Comparison of ENCODE assay signal across 8 cellular contexts in genomic region chr22:36239401-36240171, GRCh38.
DNase-seq lines count a peak whose midpoint lies in the region; ATAC-seq and TF ChIP-seq lines count a peak whose summit lies in the region.

Gene APOL2, minus strand, starts transcription at chr22:36239527. Its CDS starts 6,365 bp downstream, at chr22:36233162.

- TF ChIP-seq CTCF in astrocyte of the spinal cord (IDR thresholded peaks at IDR 0.05; ENCODE audit: low read depth, low read length) (peak; percentile 78), retinal pigment epithelial cell (conservative IDR thresholded peaks at IDR 0.05; ENCODE audit: low read depth, low read length) (peak; percentile 79)

- peak; percentile 88 for ATAC-seq in GM18498 (IDR thresholded peaks at IDR 0.05; ENCODE audit: unreplicated experiment)
- ATAC-seq in HG02885 (IDR thresholded peaks at IDR 0.05; ENCODE audit: poor library complexity, unreplicated experiment), result peak; percentile 93

- DNase-seq in NCI-H1694 treated with DMSO at 0.1 percent for 48 hours (lab: John Stamatoyannopoulos, UW), result peak; percentile 81
- peak; percentile 83 for DNase-seq in T1000 (lab: John Stamatoyannopoulos, UW)
- DNase-seq in astrocyte of the spinal cord (ENCODE audit: low read depth, low spot score), result peak; percentile 95
- peak in 49 of 51 donors; percentile 26 to 90 (median 76) for DNase-seq in hypothalamus (lab: John Stamatoyannopoulos, UW)
- peak; percentile 71 for DNase-seq in retinal pigment epithelial cell (ENCODE audit: low read depth)
- no peak for DNase-seq in NCI-H446 treated with DMSO at 0.1 percent for 48 hours (lab: John Stamatoyannopoulos, UW)

- in situ Hi-C loops in astrocyte of the spinal cord (cut with HindIII; ENCODE audit: low sequenced_read_pairs), result no loop called here

- peak within 1 kb of the TSS; percentile 73 for H3K4me3 ChIP-seq in astrocyte of the spinal cord (ENCODE audit: low read depth, low read length)
- peak within 1 kb of the TSS; percentile 64 for H3K4me3 ChIP-seq in retinal pigment epithelial cell (ENCODE audit: low read length)
